ENCODE assay signal across 11 cellular contexts in the genomic region with DNA sequence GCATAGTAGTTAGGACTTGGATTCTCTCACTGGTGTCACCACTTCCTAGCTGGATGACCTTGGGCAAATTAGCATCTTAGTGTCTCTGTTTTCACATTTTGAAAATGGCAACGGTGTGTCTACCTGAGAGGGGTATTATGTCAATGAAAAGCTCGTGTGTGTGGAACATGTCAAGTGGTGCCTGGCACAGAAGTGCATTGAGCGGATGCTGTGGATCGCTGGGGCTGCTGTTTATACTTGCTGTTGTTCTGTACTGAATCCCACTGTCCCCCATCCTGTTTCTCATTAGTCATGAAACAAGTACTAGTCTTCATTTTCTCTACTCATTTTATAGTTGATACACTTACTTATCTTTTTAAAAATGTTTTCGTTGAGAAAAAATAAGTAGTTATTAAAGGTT. TPM values are rescaled to one million over a fixed set of nuclear protein-coding genes. Genes with fewer than 3 reads are reported as not detected.
DNase-seq lines count a peak whose midpoint lies in the region; ATAC-seq and TF ChIP-seq lines count a peak whose summit lies in the region.
"Had no signal": no experiment of that assay in that cellular context is flagged by ENCODE, and none has a peak within 500 bp of the region (broad histone marks: within the 10 kb centered on the region; RNA-seq: fewer than 3 reads in every experiment).

No MANE protein-coding gene starts in this region.

- H3K27me3 ChIP-seq in GM23248 (replicated peaks; ENCODE audit: insufficient read depth): no peaks in the 10 kb centered on the region
- H3K27me3 ChIP-seq in dorsolateral prefrontal cortex: no peaks in the 10 kb centered on the region
- H3K27me3 ChIP-seq: BLaER1 treated with 17β-estradiol and CSF1 and Interleukin-3, amounts not matched to agents 10 nM and 100 nM; gastrocnemius medialis; sigmoid colon had no signal

- H3K9me2 ChIP-seq in GM23248 (ENCODE audit: insufficient read depth): no peaks in the 10 kb centered on the region

- peaks cover 48% of the 10 kb centered on the region for H3F3A ChIP-seq in GM23248 (ENCODE audit: insufficient read depth)

- peaks cover 69% of the 10 kb centered on the region for H3K36me3 Mint-ChIP-seq in activated T-helper 17 cell treated with anti-CD3 and anti-CD28 coated beads, Interleukin-2, amount 50 U/mL, for 72 hours (ENCODE audit: low read depth)
- H3K36me3 Mint-ChIP-seq in memory B cell: peaks cover 3% of the 10 kb centered on the region

- H3K4me3 ChIP-seq in GM23248 (0 out of 2 replicates have a peak overlapping the region, but pooled peaks have one; percentile 2), dorsolateral prefrontal cortex (peak overlapping the region in 7 of 59 donors; percentile 1 to 28 (median 8))
- H3K4me3 ChIP-seq: BLaER1 treated with 17β-estradiol and CSF1 and Interleukin-3, amounts not matched to agents 10 nM and 100 nM; gastrocnemius medialis; sigmoid colon had no signal

- H3K36me3 ChIP-seq in GM23248 (ENCODE audit: low read depth): 0 out of 2 replicates have a peak, but pooled peaks cover 3% of the 10 kb centered on the region
- H3K36me3 ChIP-seq: gastrocnemius medialis had no signal

- H4K20me1 ChIP-seq in GM23248 (ENCODE audit: insufficient read depth): peaks cover 21% of the 10 kb centered on the region

- WGBS in GM23248 (ENCODE audit: low coverage in 1 of 2, low lambda C conversion rate in 2 of 2, missing lambda C conversion rate in 2 of 2), 2 experiments: 24 to 27% methylated on average over 5 of the region's 5 CpGs

- H3K4me1 ChIP-seq in GM23248 (ENCODE audit: insufficient read depth): peaks cover 33% of the 10 kb centered on the region

- peaks cover 98% of the 10 kb centered on the region for H3K79me2 ChIP-seq in GM23248 (ENCODE audit: insufficient read depth)

- H3K9ac ChIP-seq in GM23248: peak overlapping the region; percentile 31; the same call in 1 of the 2 replicates
- H3K9ac ChIP-seq: BLaER1 treated with 17β-estradiol and CSF1 and Interleukin-3, amounts not matched to agents 10 nM and 100 nM had no signal

- no peaks in the 10 kb centered on the region for H3K27me3 Mint-ChIP-seq in activated T-helper 17 cell treated with anti-CD3 and anti-CD28 coated beads, Interleukin-2, amount 50 U/mL, for 72 hours
- H3K27me3 Mint-ChIP-seq in memory B cell: no peaks in the 10 kb centered on the region

- no peak for ATAC-seq in activated T-helper 17 cell treated with anti-CD3 and anti-CD28 coated beads, Interleukin-2, amount 50 U/mL, for 72 hours (replicated peaks)
- no peak for ATAC-seq in memory B cell (ENCODE audit: low read depth)
- no peak for ATAC-seq in HG03432 (IDR thresholded peaks at IDR 0.05; ENCODE audit: unreplicated experiment)
- ATAC-seq: gastrocnemius medialis had no signal

- H3K4me2 ChIP-seq in GM23248 (ENCODE audit: unreplicated experiment): peak overlapping the region; percentile 61

- H3K9me3 Mint-ChIP-seq in activated T-helper 17 cell treated with anti-CD3 and anti-CD28 coated beads, Interleukin-2, amount 50 U/mL, for 72 hours: no peaks in the 10 kb centered on the region
- H3K9me3 Mint-ChIP-seq in memory B cell: no peaks in the 10 kb centered on the region

- DNase-seq in Ammon's horn (ENCODE audit: low spot score): peak; percentile 24
- DNase-seq in GM23248: no peak
- no peak for DNase-seq in memory B cell (ENCODE audit: low spot score in 2 of 2)
- DNase-seq in amygdala (lab: John Stamatoyannopoulos, UW): no peak
- no peak for DNase-seq in dorsolateral prefrontal cortex
- no peak for DNase-seq in GM13976 (ENCODE audit: low spot score)
- DNase-seq: gastrocnemius medialis, sigmoid colon had no signal

- peak overlapping the region; percentile 58 for H3K27ac ChIP-seq in GM23248
- peak overlapping the region in 20 of 59 donors; percentile 1 to 46 (median 24) for H3K27ac ChIP-seq in dorsolateral prefrontal cortex
- H3K27ac ChIP-seq: BLaER1 treated with 17β-estradiol and CSF1 and Interleukin-3, amounts not matched to agents 10 nM and 100 nM; gastrocnemius medialis; sigmoid colon had no signal

- in situ Hi-C loops in GM23248 (cut with MboI): no loop called here
- in situ Hi-C loops in GM13976 (cut with MboI; ENCODE audit: low sequenced_read_pairs, unreplicated experiment): no loop called here

- no peak overlapping the region for H2AFZ ChIP-seq in GM23248

- H3K27ac Mint-ChIP-seq in activated T-helper 17 cell treated with anti-CD3 and anti-CD28 coated beads, Interleukin-2, amount 50 U/mL, for 72 hours: peak overlapping the region; percentile 3
- H3K27ac Mint-ChIP-seq in memory B cell: peak overlapping the region; percentile 75

- no peak overlapping the region for H3K4me3 Mint-ChIP-seq in activated T-helper 17 cell treated with anti-CD3 and anti-CD28 coated beads, Interleukin-2, amount 50 U/mL, for 72 hours
- no peak overlapping the region for H3K4me3 Mint-ChIP-seq in memory B cell

- TF ChIP-seq CTCF in dorsolateral prefrontal cortex (IDR thresholded peaks at IDR 0.05 in 54 of 56, conservative IDR thresholded peaks at IDR 0.05 in 2 of 56; ENCODE audit: low read depth in 1 of 56, partially characterized antibody in 56 of 56) (no peak), GM13976 (IDR thresholded peaks at IDR 0.05; ENCODE audit: borderline replicate concordance, control extremely low read depth, extremely low read depth, insufficient read depth, missing control alignments) (no peak)

- peaks cover 41% of the 10 kb centered on the region for H3K4me1 Mint-ChIP-seq in activated T-helper 17 cell treated with anti-CD3 and anti-CD28 coated beads, Interleukin-2, amount 50 U/mL, for 72 hours
- H3K4me1 Mint-ChIP-seq in memory B cell: peaks cover 22% of the 10 kb centered on the region

- no peaks in the 10 kb centered on the region for H3K9me3 ChIP-seq in GM23248 (ENCODE audit: low read depth)
- H3K9me3 ChIP-seq: BLaER1 treated with 17β-estradiol and CSF1 and Interleukin-3, amounts not matched to agents 10 nM and 100 nM; gastrocnemius medialis; sigmoid colon had no signal

- intact Hi-C loops in dorsolateral prefrontal cortex (cut with DNase I): no loop called here

RNA-seq across cellular contexts. Expression of a gene that starts 26.1 kb away (rescaled TPM):
- 9.5 and 10.5 TPM in 2 replicates for total RNA-seq in GM23248 (2014; rRNA removed; shearing (Covaris generic))
- 33.2 and 36.0 TPM in 2 replicates for polyA plus RNA-seq in GM23248 (2016; fragmentation: Nextera tagmentation; extraction: Ambion mirVana)
- 100 to 1,000 TPM in 1 of 2 donors, 10 to 100 TPM in 1; 79.6 to 114 TPM for total RNA-seq in activated T-helper 17 cell treated with anti-CD3 and anti-CD28 coated beads, Interleukin-2, amount 50 U/mL, for 72 hours
- 100 to 1,000 TPM in 29 of 120 experiments, 10 to 100 TPM in 91; 60.5 to 127 (median 90.5) TPM for total RNA-seq in dorsolateral prefrontal cortex
